1 cellular context compared by ENCODE assay signal in the genomic region with DNA sequence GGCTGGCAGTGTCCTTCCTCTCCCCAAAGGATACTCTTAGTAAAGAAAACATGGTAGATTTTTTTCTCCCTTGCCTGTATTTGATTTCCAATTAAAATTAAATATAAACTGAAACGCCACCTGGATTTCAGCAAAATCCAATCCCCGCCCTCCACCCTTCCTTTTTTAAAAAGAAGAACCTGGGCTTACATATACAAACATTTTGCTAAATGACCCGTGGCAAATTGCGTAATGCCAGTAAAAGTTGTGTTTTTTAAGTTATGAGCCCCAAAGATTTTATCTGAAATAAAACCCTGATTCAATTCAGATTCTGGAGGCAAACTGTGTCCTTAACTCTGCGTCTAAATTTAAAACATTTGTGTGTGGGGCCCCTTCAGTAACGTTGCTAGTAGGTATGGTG.
TF ChIP-seq lines count a peak whose summit lies in the region.

No MANE protein-coding gene starts in this region.

TF ChIP-seq in H1, 55 proteins besides CTCF, POLR2A, EP300 and RAD21 (continued from another document):
- peak; percentile 19; the same call in 1 of the 2 replicates for TF ChIP-seq CEBPB (IDR thresholded peaks at IDR 0.05; ENCODE audit: low read depth, low read length)
